Comparison of ENCODE assay signal across 8 cellular contexts in the genomic region with DNA sequence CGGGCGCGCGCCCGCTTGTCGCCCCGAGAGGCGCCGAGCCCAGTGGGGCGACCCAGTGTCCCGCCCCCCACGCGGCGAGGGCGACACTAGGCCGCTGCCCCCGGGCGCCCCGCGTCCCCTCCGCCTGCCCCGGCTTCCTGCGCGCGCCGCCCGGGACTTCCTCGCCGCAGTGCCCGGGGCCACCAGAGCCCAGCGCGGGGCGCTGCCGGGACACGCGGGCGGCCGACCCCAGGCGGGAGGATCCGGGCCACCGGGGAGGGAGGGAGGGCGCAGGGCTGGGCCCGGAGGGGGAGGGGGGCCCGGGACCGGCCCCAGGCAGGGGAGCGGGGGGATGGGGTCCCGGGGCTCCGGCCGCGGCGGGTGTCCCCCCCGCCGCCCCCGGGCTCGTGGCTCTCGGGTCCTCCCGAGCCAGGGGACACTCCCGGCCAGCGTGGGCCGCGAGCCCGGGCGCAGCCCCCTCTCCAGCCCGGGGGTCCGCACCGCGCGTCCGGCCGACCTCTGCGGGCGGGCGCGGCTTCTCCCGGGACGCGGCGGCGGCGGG. TPM values are rescaled to one million over a fixed set of nuclear protein-coding genes. Genes with fewer than 3 reads are reported as not detected.
DNase-seq lines count a peak whose midpoint lies in the region; ATAC-seq and TF ChIP-seq lines count a peak whose summit lies in the region.

No MANE protein-coding gene starts in this region.

- H3K27ac Mint-ChIP-seq in CD4-positive, alpha-beta T cell = no peak overlapping the region
- no peak overlapping the region for H3K27ac Mint-ChIP-seq in activated CD4-positive, alpha-beta memory T cell treated with anti-CD3 and anti-CD28 coated beads for 36 hours
- no peak overlapping the region for H3K27ac Mint-ChIP-seq in natural killer cell treated with Interleukin-12 subunit alpha and Interleukin-12 subunit beta and Interleukin-15 and Interleukin-18, amount 100 ng/mL, for 72 hours

- CTCF ChIA-PET in CD4-positive, alpha-beta T cell (lab: Charles Lee) = no interaction called here
- CTCF ChIA-PET in activated CD4-positive, alpha-beta memory T cell treated with anti-CD3 and anti-CD28 coated beads for 36 hours (lab: Charles Lee) = interaction anchor here (1.6 kb wide), 1 partner anchor 47 kb away, joined by 8 read pairs; no protein-coding TSS in a partner anchor

- H3K27me3 Mint-ChIP-seq in CD4-positive, alpha-beta T cell = no peaks in the 10 kb centered on the region
- H3K27me3 Mint-ChIP-seq in activated CD4-positive, alpha-beta memory T cell treated with anti-CD3 and anti-CD28 coated beads for 36 hours = no peaks in the 10 kb centered on the region
- no peaks in the 10 kb centered on the region for H3K27me3 Mint-ChIP-seq in natural killer cell treated with Interleukin-12 subunit alpha and Interleukin-12 subunit beta and Interleukin-15 and Interleukin-18, amount 100 ng/mL, for 72 hours

- H3K4me1 Mint-ChIP-seq in CD4-positive, alpha-beta T cell (ENCODE audit: low read depth) = peaks cover 24% of the 10 kb centered on the region
- H3K4me1 Mint-ChIP-seq in activated CD4-positive, alpha-beta memory T cell treated with anti-CD3 and anti-CD28 coated beads for 36 hours (ENCODE audit: low read depth) = peaks cover 12% of the 10 kb centered on the region
- H3K4me1 Mint-ChIP-seq in natural killer cell treated with Interleukin-12 subunit alpha and Interleukin-12 subunit beta and Interleukin-15 and Interleukin-18, amount 100 ng/mL, for 72 hours (ENCODE audit: low read depth in 2 of 2) = peaks cover 12 to 27% of the 10 kb centered on the region in 2 donors

- no peaks in the 10 kb centered on the region for H3K9me3 Mint-ChIP-seq in CD4-positive, alpha-beta T cell
- H3K9me3 Mint-ChIP-seq in activated CD4-positive, alpha-beta memory T cell treated with anti-CD3 and anti-CD28 coated beads for 36 hours = peaks cover 7% of the 10 kb centered on the region
- H3K9me3 Mint-ChIP-seq in natural killer cell treated with Interleukin-12 subunit alpha and Interleukin-12 subunit beta and Interleukin-15 and Interleukin-18, amount 100 ng/mL, for 72 hours = peaks cover 9% of the 10 kb centered on the region

- H3K4me3 ChIP-seq in epithelial cell of esophagus (ENCODE audit: low read length) (peak overlapping the region; percentile 31), urinary bladder (ENCODE audit: low read depth, low read length) (peak overlapping the region; percentile 73)

- POLR2A ChIA-PET in CD4-positive, alpha-beta T cell (lab: Charles Lee) = interaction anchor here (0.8 to 2.3 kb wide), 5 partner anchors 47 to 143 kb away, joined by 3 to 25 read pairs (median 5); partner anchors contain the start of gene LRRC27
- POLR2A ChIA-PET in activated CD4-positive, alpha-beta memory T cell treated with anti-CD3 and anti-CD28 coated beads for 36 hours (lab: Charles Lee) = interaction anchor here (1.2 kb wide), 1 partner anchor 50 kb away, joined by 8 read pairs; no protein-coding TSS in a partner anchor

- H3K27me3 ChIP-seq in CD4-positive, alpha-beta T cell (ENCODE audit: control insufficient read depth, insufficient read depth, low read length) = no peaks in the 10 kb centered on the region

- under 1% methylated on average over 79 of the region's 80 CpGs for WGBS in urinary bladder

- intact Hi-C loops in CD4-positive, alpha-beta T cell (cut with DNase I, micrococcal nuclease) = loop anchor here (1.0 to 10.0 kb wide), 6 partner anchors 51 to 412 kb away; partner anchors contain the start of genes INPP5A (in 2 of the 2), BNIP3 (in 1 of the 2) and LRRC27 (in 1 of the 2)
- intact Hi-C loops in activated CD4-positive, alpha-beta memory T cell treated with anti-CD3 and anti-CD28 coated beads for 36 hours (cut with micrococcal nuclease) = loop anchor here (2.0 to 5.0 kb wide), 2 partner anchors 50 to 64 kb away; partner anchors contain the start of gene LRRC27

- H3K36me3 Mint-ChIP-seq in CD4-positive, alpha-beta T cell (ENCODE audit: low read depth) = peaks cover 5% of the 10 kb centered on the region
- no peaks in the 10 kb centered on the region for H3K36me3 Mint-ChIP-seq in activated CD4-positive, alpha-beta memory T cell treated with anti-CD3 and anti-CD28 coated beads for 36 hours
- peaks cover 6% of the 10 kb centered on the region for H3K36me3 Mint-ChIP-seq in natural killer cell treated with Interleukin-12 subunit alpha and Interleukin-12 subunit beta and Interleukin-15 and Interleukin-18, amount 100 ng/mL, for 72 hours

- no peaks in the 10 kb centered on the region for H3K9me3 ChIP-seq in CD4-positive, alpha-beta T cell (ENCODE audit: control insufficient read depth, low read length)

- no peaks in the 10 kb centered on the region for H3K4me1 ChIP-seq in urinary bladder (ENCODE audit: insufficient read depth)

- H3K36me3 ChIP-seq in urinary bladder (ENCODE audit: insufficient read depth) = no peaks in the 10 kb centered on the region

- peak; percentile 45 to 72 (median 56) for DNase-seq in CD4-positive, alpha-beta T cell
- DNase-seq in LHCN-M2 (ENCODE audit: low read depth) (peak; percentile 43), epithelial cell of esophagus (ENCODE audit: low read depth) (peak; percentile 40)
- DNase-seq in activated CD4-positive, alpha-beta memory T cell treated with anti-CD3 and anti-CD28 coated beads for 36 hours = peak; percentile 72
- peak; percentile 81 for DNase-seq in natural killer cell treated with Interleukin-12 subunit alpha and Interleukin-12 subunit beta and Interleukin-15 and Interleukin-18, amount 100 ng/mL, for 72 hours (ENCODE audit: low spot score)

- no peak overlapping the region for H3K27ac ChIP-seq in CD4-positive, alpha-beta T cell (ENCODE audit: low read depth, low read length)
- peak overlapping the region; percentile 88 for H3K27ac ChIP-seq in urinary bladder (ENCODE audit: low read depth)

- H3K4me3 Mint-ChIP-seq in CD4-positive, alpha-beta T cell = no peak overlapping the region
- no peak overlapping the region for H3K4me3 Mint-ChIP-seq in activated CD4-positive, alpha-beta memory T cell treated with anti-CD3 and anti-CD28 coated beads for 36 hours
- H3K4me3 Mint-ChIP-seq in natural killer cell treated with Interleukin-12 subunit alpha and Interleukin-12 subunit beta and Interleukin-15 and Interleukin-18, amount 100 ng/mL, for 72 hours = no peak overlapping the region

- no peak for TF ChIP-seq CTCF in CD4-positive, alpha-beta T cell (IDR thresholded peaks at IDR 0.05)
- TF ChIP-seq CTCF in epithelial cell of esophagus (IDR thresholded peaks at IDR 0.05; ENCODE audit: insufficient read depth, low read depth, low read length, missing control alignments) = no peak

- peak; percentile 77 for ATAC-seq in CD4-positive, alpha-beta T cell (ENCODE audit: poor library complexity)
- ATAC-seq in GM21367 (IDR thresholded peaks at IDR 0.05; ENCODE audit: unreplicated experiment) (peak; percentile 36), HG02970 (IDR thresholded peaks at IDR 0.05; ENCODE audit: low FRiP score, unreplicated experiment) (no peak)
- ATAC-seq in natural killer cell treated with Interleukin-12 subunit alpha and Interleukin-12 subunit beta and Interleukin-15 and Interleukin-18, amount 100 ng/mL, for 72 hours = peak; percentile 75 to 82

RNA-seq across cellular contexts. Expression of gene PWWP2B, which starts 0.4 kb away (rescaled TPM):
- 10 to 100 TPM; 19.2 to 19.6 TPM for total RNA-seq in CD4-positive, alpha-beta T cell
- 8.2 and 8.5 TPM in 2 replicates for total RNA-seq in LHCN-M2 (2014; rRNA removed)
- 4.2 TPM for polyA plus RNA-seq in LHCN-M2 (2012)
- total RNA-seq in activated CD4-positive, alpha-beta memory T cell treated with anti-CD3 and anti-CD28 coated beads for 36 hours = 1 to 10 TPM; 3.0 to 3.1 TPM
- 10 to 100 TPM; 15.2 to 17.9 TPM for total RNA-seq in natural killer cell treated with Interleukin-12 subunit alpha and Interleukin-12 subunit beta and Interleukin-15 and Interleukin-18, amount 100 ng/mL, for 72 hours
- 6.8 TPM for total RNA-seq in urinary bladder
- 16.6 TPM for polyA plus RNA-seq in urinary bladder
